In the genomic region with DNA sequence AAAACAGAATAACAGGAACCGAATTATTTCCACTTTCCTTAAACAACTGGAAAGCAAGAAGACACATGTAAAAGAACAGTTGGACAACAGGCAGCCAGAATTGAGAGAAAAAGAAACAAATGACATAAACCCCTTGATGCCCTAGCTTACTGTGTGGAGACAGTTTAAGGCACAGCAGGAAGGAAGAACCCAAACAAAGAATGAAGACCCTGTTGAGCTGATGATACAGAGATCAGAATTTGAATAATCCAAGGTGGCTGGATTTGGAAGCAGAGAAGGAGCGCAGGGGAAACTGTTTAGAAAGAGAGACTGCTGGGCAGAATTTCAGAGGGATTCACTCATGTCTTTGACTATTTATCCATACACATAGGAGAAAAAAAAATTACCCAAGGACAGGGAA, we compare ENCODE assay signal across 14 cellular contexts.
DNase-seq lines count a peak whose midpoint lies in the region; TF ChIP-seq lines count a peak whose summit lies in the region.
"Had no signal": no experiment of that assay in that cellular context is flagged by ENCODE, and none has a peak within 500 bp of the region (broad histone marks: within the 10 kb centered on the region; RNA-seq: fewer than 3 reads in every experiment).

No MANE protein-coding gene starts in this region.

- peak; percentile 3 for DNase-seq in AG08395 (ENCODE audit: low spot score)
- DNase-seq in choroid plexus epithelial cell (ENCODE audit: low read depth), result peak; percentile 1
- DNase-seq in neural progenitor cell (ENCODE audit: low spot score), result peak; percentile 73
- DNase-seq in GOT3 (lab: John Stamatoyannopoulos, UW), result no peak
- DNase-seq in WERI-Rb-1, result no peak
- no peak for DNase-seq in GM10248 (ENCODE audit: extremely low spot score)
- DNase-seq: Calu3; CD4-positive, CD25-positive, alpha-beta regulatory T cell; NCI-H1048; NCI-H1694 treated with DMSO at 0.1 percent for 48 hours; NCI-H82; SHP77 had no signal

- H3K9ac ChIP-seq in KMS-11, result no peak overlapping the region
- H3K9ac ChIP-seq in neural progenitor cell, result no peak overlapping the region

- H3K27me3 Mint-ChIP-seq in neural progenitor cell (ENCODE audit: insufficient read depth, low read depth), result peaks cover 2% of the 10 kb centered on the region
- H3K27me3 Mint-ChIP-seq: CD4-positive, CD25-positive, alpha-beta regulatory T cell had no signal

- CTCF ChIA-PET in GM10248 (lab: Yijun Ruan, JAX), result interaction anchor here (1.0 to 1.1 kb wide), 2 partner anchors 10 to 29 kb away, joined by 3 to 4 read pairs; no protein-coding TSS in a partner anchor

- H3K36me3 ChIP-seq in KMS-11 (ENCODE audit: insufficient read depth) (no peaks in the 10 kb centered on the region), neural progenitor cell (no peaks in the 10 kb centered on the region), WERI-Rb-1 (no peaks in the 10 kb centered on the region)

- peaks cover 18% of the 10 kb centered on the region for H3K4me1 Mint-ChIP-seq in neural progenitor cell

- H4K20me1 ChIP-seq in KMS-11 (ENCODE audit: insufficient read depth) (no peaks in the 10 kb centered on the region), neural progenitor cell (ENCODE audit: low read depth) (peaks cover 7% of the 10 kb centered on the region)

- H3K4me2 ChIP-seq in KMS-11 (peak overlapping the region; percentile 36; the same call in 1 of the 2 replicates), neural progenitor cell (peak overlapping the region; percentile 43)
- H3K4me2 ChIP-seq: A549 had no signal

- H3K27ac ChIP-seq in KMS-11 (no peak overlapping the region; the same call in 1 of the 2 replicates), neural progenitor cell (no peak overlapping the region), WERI-Rb-1 (no peak overlapping the region)
- H3K27ac ChIP-seq: A549 had no signal

- peaks cover 5% of the 10 kb centered on the region for H3K9me3 Mint-ChIP-seq in neural progenitor cell

- H3K27me3 ChIP-seq in KMS-11 (ENCODE audit: insufficient read depth, low read depth) (no peaks in the 10 kb centered on the region), neural progenitor cell (no peaks in the 10 kb centered on the region), WERI-Rb-1 (ENCODE audit: insufficient read depth, low read depth, severe bottlenecking) (no peaks in the 10 kb centered on the region)

- no peak overlapping the region for H3K4me3 Mint-ChIP-seq in neural progenitor cell
- H3K4me3 Mint-ChIP-seq: CD4-positive, CD25-positive, alpha-beta regulatory T cell had no signal

- H3F3A ChIP-seq in neural progenitor cell (ENCODE audit: low read depth), result no peaks in the 10 kb centered on the region

- H3K79me2 ChIP-seq in KMS-11 (ENCODE audit: insufficient read depth, low read depth), result no peaks in the 10 kb centered on the region
- peaks cover 6% of the 10 kb centered on the region for H3K79me2 ChIP-seq in neural progenitor cell (ENCODE audit: low read depth)

- peaks cover 2% of the 10 kb centered on the region for H3K36me3 Mint-ChIP-seq in neural progenitor cell

- no peak overlapping the region for H2AFZ ChIP-seq in KMS-11 (ENCODE audit: low read depth)
- no peak overlapping the region for H2AFZ ChIP-seq in neural progenitor cell (replicated peaks)

- TF ChIP-seq CTCF in KMS-11 (conservative IDR thresholded peaks at IDR 0.05; ENCODE audit: low read depth, low read length) (no peak), choroid plexus epithelial cell (conservative IDR thresholded peaks at IDR 0.05; ENCODE audit: low read depth, low read length) (no peak), neural progenitor cell (IDR thresholded peaks at IDR 0.05) (no peak), WERI-Rb-1 (IDR thresholded peaks at IDR 0.05; ENCODE audit: low read depth, low read length) (no peak), GM10248 (IDR thresholded peaks at IDR 0.05; ENCODE audit: control extremely low read depth, extremely low read depth, low read depth, missing control alignments) (no peak)

- no peak overlapping the region for H3K4me3 ChIP-seq in KMS-11 (IDR thresholded peaks at IDR 0.05; ENCODE audit: insufficient read depth, low read depth, low read length)
- no peak overlapping the region for H3K4me3 ChIP-seq in choroid plexus epithelial cell (ENCODE audit: low read depth, low read length)
- H3K4me3 ChIP-seq in neural progenitor cell, result no peak overlapping the region
- no peak overlapping the region for H3K4me3 ChIP-seq in WERI-Rb-1 (ENCODE audit: low read depth, low read length)
- H3K4me3 ChIP-seq: A549 had no signal

- H3K27ac Mint-ChIP-seq in neural progenitor cell, result no peak overlapping the region

- H3K4me1 ChIP-seq in KMS-11 (ENCODE audit: low read depth, poor library complexity, severe bottlenecking), result peaks cover 23% of the 10 kb centered on the region
- H3K4me1 ChIP-seq in neural progenitor cell, result peaks cover 20% of the 10 kb centered on the region
- H3K4me1 ChIP-seq: A549 had no signal

- no peaks in the 10 kb centered on the region for H3K9me3 ChIP-seq in neural progenitor cell (ENCODE audit: low read depth)
- H3K9me3 ChIP-seq in WERI-Rb-1 (ENCODE audit: severe bottlenecking), result no peaks in the 10 kb centered on the region
- H3K9me3 ChIP-seq: A549 had no signal

- POLR2A ChIA-PET in GM10248 (lab: Yijun Ruan, JAX), result no interaction called here

Comparison
In these comparisons a context has a peak if more than half of its experiments do, and no peak if none do; other contexts are left out.
1. DNase-seq: peak in AG08395 (single experiment), choroid plexus epithelial cell (single experiment) and neural progenitor cell (single experiment); none in GOT3 (single experiment), WERI-Rb-1 (single experiment) and GM10248 (single experiment).